In the genomic region with DNA sequence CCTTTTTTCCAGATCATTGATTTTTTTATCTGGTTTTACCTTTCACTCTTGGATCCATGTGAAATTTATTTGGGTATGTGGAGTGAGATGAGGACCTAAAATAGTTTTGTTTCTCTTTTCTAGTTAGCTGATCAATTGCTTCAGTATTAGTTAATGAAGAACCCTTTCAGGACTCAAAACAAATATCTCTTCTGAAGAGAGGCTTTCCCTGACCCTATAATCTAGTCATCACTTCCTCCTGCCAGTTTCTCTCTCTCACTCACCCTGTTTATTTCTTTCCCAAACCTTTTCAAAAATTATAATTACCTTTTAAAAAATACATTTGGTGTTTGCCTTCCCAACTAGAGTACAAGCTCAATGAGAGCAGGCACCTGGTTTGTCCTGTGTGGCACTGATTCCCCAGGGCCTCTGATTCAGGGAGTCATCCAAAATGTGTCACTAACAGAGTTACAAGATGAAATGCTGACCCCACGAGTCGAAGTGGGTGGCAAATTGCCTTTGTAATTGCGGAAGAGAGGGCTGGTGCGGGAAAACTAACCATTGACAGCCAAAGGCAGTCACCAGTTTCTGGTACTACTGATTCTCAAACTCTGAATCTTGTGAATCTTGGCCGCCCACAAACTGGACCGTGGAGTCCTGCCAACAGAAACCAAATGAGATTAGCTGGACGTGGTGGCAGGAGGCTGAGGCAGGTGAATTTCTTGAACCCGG, we compare ENCODE assay signal across 10 cellular contexts. TPM values are rescaled to one million over a fixed set of nuclear protein-coding genes. Genes with fewer than 3 reads are reported as not detected.
DNase-seq lines count a peak whose midpoint lies in the region; ATAC-seq and TF ChIP-seq lines count a peak whose summit lies in the region.
"Had no signal": no experiment of that assay in that cellular context is flagged by ENCODE, and none has a peak within 500 bp of the region (broad histone marks: within the 10 kb centered on the region; RNA-seq: fewer than 3 reads in every experiment).

No MANE protein-coding gene starts in this region.

- H3K9ac ChIP-seq in rectal smooth muscle tissue (ENCODE audit: low read length), result no peak overlapping the region

- WGBS in esophagus squamous epithelium, 2 donors, result 65 to 69% methylated on average over 8 of the region's 8 CpGs

- no peak for ATAC-seq in HG02610 (IDR thresholded peaks at IDR 0.05; ENCODE audit: unreplicated experiment)

- no peaks in the 10 kb centered on the region for H3K36me3 ChIP-seq in CD4-positive, alpha-beta memory T cell (ENCODE audit: insufficient read depth, low read length)
- H3K36me3 ChIP-seq in Peyer's patch, result peaks cover 0 to 5% (median 0%) of the 10 kb centered on the region in 3 donors
- H3K36me3 ChIP-seq in esophagus squamous epithelium, result no peaks in the 10 kb centered on the region
- H3K36me3 ChIP-seq in rectal smooth muscle tissue (ENCODE audit: control insufficient read depth, insufficient read depth, low read length), result no peaks in the 10 kb centered on the region
- no peaks in the 10 kb centered on the region for H3K36me3 ChIP-seq in BE2C

- no peaks in the 10 kb centered on the region for H3K9me3 ChIP-seq in CD4-positive, alpha-beta memory T cell (ENCODE audit: control insufficient read depth in 1 of 2, low read length in 2 of 2)
- H3K9me3 ChIP-seq in Peyer's patch, result no peaks in the 10 kb centered on the region
- H3K9me3 ChIP-seq in esophagus squamous epithelium, result peaks cover 0 to under 1% (median 0%) of the 10 kb centered on the region in 3 donors
- no peaks in the 10 kb centered on the region for H3K9me3 ChIP-seq in BE2C
- H3K9me3 ChIP-seq: testis had no signal

- peaks cover 41 to 53% of the 10 kb centered on the region in 2 donors for H3K36me3 Mint-ChIP-seq in CD4-positive, alpha-beta memory T cell

- peaks cover 5 to 26% (median 22%) of the 10 kb centered on the region in 8 donors for H3K9me3 Mint-ChIP-seq in CD4-positive, alpha-beta memory T cell

- no peaks in the 10 kb centered on the region for H3K27me3 ChIP-seq in CD4-positive, alpha-beta memory T cell (ENCODE audit: insufficient read depth, low read length)
- H3K27me3 ChIP-seq in Peyer's patch, result no peaks in the 10 kb centered on the region
- H3K27me3 ChIP-seq in esophagus squamous epithelium, result no peaks in the 10 kb centered on the region
- no peaks in the 10 kb centered on the region for H3K27me3 ChIP-seq in rectal smooth muscle tissue (ENCODE audit: control insufficient read depth, insufficient read depth, low read length)
- H3K27me3 ChIP-seq in BE2C, result no peaks in the 10 kb centered on the region
- H3K27me3 ChIP-seq: testis had no signal

- no peaks in the 10 kb centered on the region for H3K27me3 Mint-ChIP-seq in CD4-positive, alpha-beta memory T cell

- H3K27ac Mint-ChIP-seq in CD4-positive, alpha-beta memory T cell, result peak overlapping the region in 5 of 7 donors; percentile 73 to 98 (median 90)

- TF ChIP-seq CTCF in Peyer's patch (IDR thresholded peaks at IDR 0.05) (no peak), esophagus squamous epithelium (IDR thresholded peaks at IDR 0.05) (no peak), BE2C (IDR thresholded peaks at IDR 0.05; ENCODE audit: low read depth, low read length) (no peak)

- POLR2A ChIA-PET in CD4-positive, alpha-beta memory T cell (lab: Charles Lee; ENCODE audit: partially characterized antibody), result interaction anchor here (0.6 to 7.2 kb wide), 3 partner anchors 9 to 23 kb away, joined by 3 to 215 read pairs (median 74); a partner anchor contains a TSS

- intact Hi-C loops in CD4-positive, alpha-beta memory T cell (cut with micrococcal nuclease), result no loop called here
- intact Hi-C loops in esophagus squamous epithelium (cut with DNase I), result no loop called here

- H3K4me1 Mint-ChIP-seq in CD4-positive, alpha-beta memory T cell, result peaks cover 54 to 88% (median 69%) of the 10 kb centered on the region in 4 donors

- no peak for TF ChIP-seq POLR2A in Peyer's patch (IDR thresholded peaks at IDR 0.05)
- no peak for TF ChIP-seq POLR2A in esophagus squamous epithelium (IDR thresholded peaks at IDR 0.05)

- H3K4me3 ChIP-seq in CD4-positive, alpha-beta memory T cell (ENCODE audit: low read length in 2 of 2), result no peak overlapping the region
- H3K4me3 ChIP-seq in Peyer's patch (peak overlapping the region in 2 of 4 donors; percentile 31 to 49), esophagus squamous epithelium (peak overlapping the region in 1 of 4 donors; percentile 74), rectal smooth muscle tissue (ENCODE audit: low read length) (peak overlapping the region; percentile 24), BE2C (ENCODE audit: low read depth, low read length) (no peak overlapping the region)
- H3K4me3 ChIP-seq: testis had no signal

- H3K4me1 ChIP-seq in CD4-positive, alpha-beta memory T cell (ENCODE audit: insufficient read depth, low read length), result peaks cover 59% of the 10 kb centered on the region
- H3K4me1 ChIP-seq in Peyer's patch (peaks cover 0 to 14% (median 6%) of the 10 kb centered on the region in 4 donors), esophagus squamous epithelium (peaks cover 10 to 50% (median 18%) of the 10 kb centered on the region in 3 donors), rectal smooth muscle tissue (ENCODE audit: control insufficient read depth, insufficient read depth, low read length) (peaks cover 10% of the 10 kb centered on the region), BE2C (peaks cover 2% of the 10 kb centered on the region; the same call in 1 of the 2 replicates)

- DNase-seq in CD4-positive, alpha-beta memory T cell, result no peak
- DNase-seq in Peyer's patch (no peak), esophagus squamous epithelium (lab: John Stamatoyannopoulos, UW) (no peak), BE2C (no peak), SIG-M5 treated with dmso at 0.1 percent for 504 hours (lab: John Stamatoyannopoulos, UW; ENCODE audit: unreplicated experiment) (no peak), NCI-H446 (lab: John Stamatoyannopoulos, UW) (no peak)
- DNase-seq: NCI-H526, testis had no signal

- H3K27ac ChIP-seq in CD4-positive, alpha-beta memory T cell (ENCODE audit: low read depth, low read length), result no peak overlapping the region
- H3K27ac ChIP-seq in Peyer's patch (peak overlapping the region in 3 of 4 donors; percentile 20 to 48 (median 45)), esophagus squamous epithelium (peak overlapping the region; percentile 1 to 95 (median 79)), rectal smooth muscle tissue (ENCODE audit: low read depth, low read length) (peak overlapping the region; percentile 30)

- peak overlapping the region; percentile 49 to 96 (median 92) for H3K4me3 Mint-ChIP-seq in CD4-positive, alpha-beta memory T cell

- CTCF ChIA-PET in CD4-positive, alpha-beta memory T cell (lab: Charles Lee; ENCODE audit: partially characterized antibody), result interaction anchor here (1.0 to 6.4 kb wide), 4 partner anchors 10 to 196 kb away, joined by 3 to 113 read pairs (median 34); a partner anchor contains a TSS

RNA-seq across cellular contexts. Expression of a gene that starts 2.4 kb away (rescaled TPM):
- 10 to 100 TPM; 28.3 to 31.3 TPM for total RNA-seq in CD4-positive, alpha-beta memory T cell
- polyA plus RNA-seq in CD4-positive, alpha-beta memory T cell, result 10 to 100 TPM; 13.6 to 30.9 TPM
- total RNA-seq in Peyer's patch, result 10 to 100 TPM; 33.4 to 39.6 (median 36.5) TPM
- 1 to 10 TPM in 3 of 4 donors, under 1 TPM in 1; 0.57 to 9.5 (median 5.2) TPM for total RNA-seq in esophagus squamous epithelium
- 20.7 TPM for polyA plus RNA-seq in BE2C (2012; ENCODE audit: insufficient read depth, insufficient read length, low read depth)

RNA-seq across cellular contexts. Expression of a gene that starts 20.3 kb away (rescaled TPM):
- 10 to 100 TPM; 45.3 to 46.5 TPM for total RNA-seq in CD4-positive, alpha-beta memory T cell
- polyA plus RNA-seq in CD4-positive, alpha-beta memory T cell, result 10 to 100 TPM; 35.2 to 52.9 TPM
- total RNA-seq in Peyer's patch (10 to 100 TPM; 32.4 to 66.8 (median 42.5) TPM), esophagus squamous epithelium (10 to 100 TPM; 19.0 to 53.8 (median 35.4) TPM)
- polyA plus RNA-seq in BE2C (2012; ENCODE audit: insufficient read depth, insufficient read length, low read depth), result 47.0 TPM
